ENCODE assay signal across 16 cellular contexts in genomic region chr18:9817286-9817685, GRCh38.
"Had no signal": no experiment of that assay in that cellular context is flagged by ENCODE, and none has a peak within 500 bp of the region (broad histone marks: within the 10 kb centered on the region; RNA-seq: fewer than 3 reads in every experiment).

No MANE protein-coding gene starts in this region.

- H3K4me1 ChIP-seq: breast epithelium, esophagus squamous epithelium, right lobe of liver had no signal

- H3K27ac ChIP-seq: breast epithelium, epithelial cell of prostate, esophagus squamous epithelium, right lobe of liver, transverse colon had no signal

- ATAC-seq: left colon; naive thymus-derived CD4-positive, alpha-beta T cell; right lobe of liver had no signal

- H3K36me3 ChIP-seq: breast epithelium, right lobe of liver, thoracic aorta, transverse colon had no signal

- H3K27me3 ChIP-seq: breast epithelium, esophagus squamous epithelium, right lobe of liver, stomach, transverse colon had no signal

- H3K4me3 Mint-ChIP-seq: naive thymus-derived CD4-positive, alpha-beta T cell had no signal

- H3K4me3 ChIP-seq: breast epithelium, esophagus squamous epithelium, right lobe of liver, stomach, thoracic aorta, transverse colon had no signal

- H3K36me3 Mint-ChIP-seq: naive thymus-derived CD4-positive, alpha-beta T cell had no signal

- H3K27ac Mint-ChIP-seq: naive thymus-derived CD4-positive, alpha-beta T cell had no signal

- DNase-seq: central memory CD4-positive, alpha-beta T cell; effector memory CD4-positive, alpha-beta T cell; esophagus squamous epithelium; foreskin fibroblast; kidney; left colon; mammary epithelial cell; naive thymus-derived CD4-positive, alpha-beta T cell; right lobe of liver; stimulated activated naive CD4-positive, alpha-beta T cell; stomach; substantia nigra; transverse colon had no signal

- H3K9me3 ChIP-seq: esophagus squamous epithelium, right lobe of liver, stomach, thoracic aorta, transverse colon had no signal
